Comparison of ENCODE assay signal across 11 cellular contexts in the genomic region with DNA sequence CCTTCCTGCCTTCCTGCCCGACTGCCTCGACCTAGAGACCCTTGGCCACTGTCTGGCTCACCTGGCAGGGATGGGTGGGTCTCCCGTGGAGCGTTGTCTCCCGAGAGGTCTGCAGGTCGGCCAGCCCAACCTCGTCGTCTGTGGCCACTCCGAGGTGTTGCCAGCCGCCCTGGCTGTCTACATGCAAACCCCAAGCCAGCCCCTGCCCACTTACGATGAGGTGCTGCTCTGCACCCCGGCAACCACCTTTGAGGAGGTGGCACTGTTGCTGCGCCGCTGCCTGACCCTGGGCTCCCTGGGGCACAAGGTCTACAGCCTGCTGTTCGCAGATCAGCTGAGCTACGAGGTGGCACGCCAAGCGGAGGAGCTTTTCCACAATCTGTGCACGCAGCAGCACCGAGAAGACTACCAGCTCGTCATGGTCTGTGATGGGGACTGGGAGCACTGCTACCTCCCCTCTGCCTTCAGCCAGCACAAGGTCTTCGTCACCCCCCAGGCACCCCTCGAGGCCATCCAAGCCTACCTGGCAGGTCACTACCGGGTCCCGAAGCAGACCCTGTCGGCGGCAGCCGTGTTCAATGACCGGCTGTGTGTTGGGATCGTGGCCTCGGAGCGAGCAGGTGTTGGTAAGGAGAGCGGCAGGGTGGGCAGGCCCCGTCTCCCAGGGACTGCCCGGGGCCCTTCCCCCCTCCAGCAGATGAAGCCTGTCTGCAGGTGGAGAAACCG.
"Had no signal": no experiment of that assay in that cellular context is flagged by ENCODE, and none has a peak within 500 bp of the region (broad histone marks: within the 10 kb centered on the region; RNA-seq: fewer than 3 reads in every experiment).

No MANE protein-coding gene starts in this region.

- ATAC-seq: gastroesophageal sphincter had no signal

- H3K4me3 ChIP-seq: adrenal gland, gastroesophageal sphincter, pancreas, stomach, thoracic aorta had no signal

- H3K27me3 ChIP-seq: adrenal gland, gastroesophageal sphincter, pancreas, stomach had no signal

- H3K4me3 Mint-ChIP-seq: activated CD4-positive, alpha-beta T cell treated with anti-CD3 and anti-CD28 coated beads, Interleukin-2, amount 10 ng/mL, durations not matched to agents 7 days and 5 days; naive B cell had no signal

- H3K4me1 Mint-ChIP-seq: naive B cell had no signal

- H3K4me1 ChIP-seq: adrenal gland, gastroesophageal sphincter, pancreas, stomach had no signal

- H3K27ac Mint-ChIP-seq: activated CD4-positive, alpha-beta T cell treated with anti-CD3 and anti-CD28 coated beads, Interleukin-2, amount 10 ng/mL, durations not matched to agents 7 days and 5 days had no signal

- DNase-seq: activated CD4-positive, alpha-beta T cell treated with anti-CD3 and anti-CD28 coated beads, Interleukin-2, amount 10 ng/mL, durations not matched to agents 7 days and 5 days; activated CD4-positive, CD25-positive, alpha-beta regulatory T cell; activated naive CD4-positive, alpha-beta T cell treated with Interleukin-2 at 50 U/mL for 16 hours; adrenal gland; naive B cell; stimulated activated CD4-positive, alpha-beta T cell treated with anti-CD3 and anti-CD28 coated beads, Interleukin-2, amount 100 ng/mL, for 48 hours; stomach had no signal

- H3K9me3 Mint-ChIP-seq: activated CD4-positive, alpha-beta T cell treated with anti-CD3 and anti-CD28 coated beads, Interleukin-2, amount 10 ng/mL, durations not matched to agents 7 days and 5 days; naive B cell had no signal

- H3K27me3 Mint-ChIP-seq: activated CD4-positive, alpha-beta T cell treated with anti-CD3 and anti-CD28 coated beads, Interleukin-2, amount 10 ng/mL, durations not matched to agents 7 days and 5 days; naive B cell had no signal

- H3K27ac ChIP-seq: adrenal gland, gastroesophageal sphincter, pancreas, stomach, thoracic aorta had no signal

- H3K9me3 ChIP-seq: adrenal gland, gastroesophageal sphincter, pancreas, stomach, thoracic aorta had no signal

- FAIRE-seq: islet of Langerhans, pancreas had no signal
